In genomic region chr13:38662362-38662761, GRCh38 we compare ENCODE assay signal across 20 cellular contexts. TPM values are rescaled to one million over a fixed set of nuclear protein-coding genes. Genes with fewer than 3 reads are reported as not detected.
DNase-seq lines count a peak whose midpoint lies in the region; ATAC-seq and TF ChIP-seq lines count a peak whose summit lies in the region.
"Had no signal": no experiment of that assay in that cellular context is flagged by ENCODE, and none has a peak within 500 bp of the region (broad histone marks: within the 10 kb centered on the region; RNA-seq: fewer than 3 reads in every experiment).

No MANE protein-coding gene starts in this region.

- H4K20me1 ChIP-seq in IMR-90 (ENCODE audit: insufficient read depth, low read length) = no peaks in the 10 kb centered on the region

- no CpG with 5 or more reads among the region's 2 CpGs for WGBS in IMR-90 (ENCODE audit: extremely low coverage in 2 of 2, insufficient read length in 1 of 2), 2 experiments

- no peak overlapping the region for H2BK15ac ChIP-seq in IMR-90 (ENCODE audit: low read depth, low read length)

- no peak overlapping the region for H2AK9ac ChIP-seq in IMR-90 (replicated peaks; ENCODE audit: low read depth, low read length, poor library complexity)

- no peaks in the 10 kb centered on the region for H3K4me1 Mint-ChIP-seq in activated CD4-positive, alpha-beta memory T cell treated with anti-CD3 and anti-CD28 coated beads, Interleukin-2, amount 10 ng/mL, durations not matched to agents 7 days and 5 days
- H3K4me1 Mint-ChIP-seq: activated B cell treated with CpG ODN at 0.5 μM for 24 hours; CD8-positive, alpha-beta memory T cell had no signal

- H3K27me3 ChIP-seq in A673 (replicated peaks; ENCODE audit: insufficient read depth, low read depth, low read length, poor library complexity) = no peaks in the 10 kb centered on the region
- H3K27me3 ChIP-seq in IMR-90 (ENCODE audit: control insufficient read depth, insufficient read depth, low read length) = no peaks in the 10 kb centered on the region
- no peaks in the 10 kb centered on the region for H3K27me3 ChIP-seq in brain microvascular endothelial cell (replicated peaks)
- H3K27me3 ChIP-seq: colonic mucosa, upper lobe of left lung had no signal

- H3K4me2 ChIP-seq in IMR-90 (ENCODE audit: low read depth, low read length) = no peak overlapping the region

- H2BK120ac ChIP-seq in IMR-90 (ENCODE audit: low read depth, low read length) = no peak overlapping the region

- H3K27me3 Mint-ChIP-seq in activated CD4-positive, alpha-beta memory T cell treated with anti-CD3 and anti-CD28 coated beads, Interleukin-2, amount 10 ng/mL, durations not matched to agents 7 days and 5 days = peaks cover 4% of the 10 kb centered on the region
- H3K27me3 Mint-ChIP-seq: activated B cell treated with CpG ODN at 0.5 μM for 24 hours had no signal

- H3K56ac ChIP-seq in IMR-90 (ENCODE audit: extremely low read depth, insufficient read depth, low read length) = no peak overlapping the region

- H3K23ac ChIP-seq in IMR-90 (ENCODE audit: low read depth, low read length) = no peak overlapping the region

- peak overlapping the region; percentile 49 for H3K27ac ChIP-seq in A673 (ENCODE audit: low read depth, low read length, poor library complexity, severe bottlenecking)
- no peak overlapping the region for H3K27ac ChIP-seq in IMR-90 (ENCODE audit: insufficient read depth, low read length)
- no peak overlapping the region for H3K27ac ChIP-seq in brain microvascular endothelial cell
- H3K27ac ChIP-seq: colonic mucosa, upper lobe of left lung had no signal

- no peak for TF ChIP-seq RAD21 in IMR-90 (IDR thresholded peaks at IDR 0.05; ENCODE audit: low read length)

- H3K9me3 Mint-ChIP-seq in activated CD4-positive, alpha-beta memory T cell treated with anti-CD3 and anti-CD28 coated beads, Interleukin-2, amount 10 ng/mL, durations not matched to agents 7 days and 5 days = no peaks in the 10 kb centered on the region
- H3K9me3 Mint-ChIP-seq: activated B cell treated with CpG ODN at 0.5 μM for 24 hours; activated T-helper 2 cell treated with anti-CD3 and anti-CD28 coated beads, Interferon-gamma antibody, Interleukin-2, Interleukin-4, amounts not matched to agents 10 μg/mL and 5 μg/mL and 100 μg/mL, durations not matched to agents 14 hours and 24 hours and 36 hours; HFFc6; neural crest cell; stimulated activated naive CD8-positive, alpha-beta T cell treated with anti-CD3 and anti-CD28 coated beads, Interleukin-15, Interleukin-2, amounts not matched to agents 100 ng/mL and 50 ng/mL, for 24 hours had no signal

- no peak overlapping the region for H2BK5ac ChIP-seq in IMR-90 (ENCODE audit: low read depth, low read length, poor library complexity, severe bottlenecking)

- BruUV-seq in A673 (replicated peaks; lab: Mats Ljungman, UMichigan) = no TSS peak
- no TSS peak for BruUV-seq in IMR-90 (replicated peaks; lab: Mats Ljungman, UMichigan)

- dilution Hi-C loops in IMR-90 (cut with HindIII; ENCODE audit: low sequenced_read_pairs, unreplicated experiment) = no loop called here

- in situ Hi-C loops in IMR-90 (cut with MboI; ENCODE audit: low sequenced_read_pairs) (no loop called here), brain microvascular endothelial cell (cut with HindIII; ENCODE audit: low pct_ligation_motif_present, low sequenced_read_pairs) (no loop called here)

- H3K9me1 ChIP-seq in IMR-90 (ENCODE audit: insufficient read depth, low read length) = no peaks in the 10 kb centered on the region

- H3K9me3 ChIP-seq in A673 (ENCODE audit: low read depth, low read length, poor library complexity, severe bottlenecking) (no peaks in the 10 kb centered on the region), IMR-90 (ENCODE audit: control insufficient read depth, insufficient read depth, low read length) (no peaks in the 10 kb centered on the region)
- H3K9me3 ChIP-seq: colonic mucosa, upper lobe of left lung had no signal

- H2AFZ ChIP-seq in IMR-90 (replicated peaks; ENCODE audit: low read length, poor library complexity) = no peak overlapping the region

- CTCF ChIA-PET in A673 (lab: Charles Lee) (no interaction called here), IMR-90 (lab: Yijun Ruan, JAX) (no interaction called here)
- CTCF ChIA-PET in activated CD4-positive, alpha-beta memory T cell treated with anti-CD3 and anti-CD28 coated beads, Interleukin-2, amount 10 ng/mL, durations not matched to agents 7 days and 5 days (lab: Charles Lee) = no interaction called here

- H3K14ac ChIP-seq in IMR-90 (replicated peaks; ENCODE audit: low read depth, low read length) = no peak overlapping the region

- intact Hi-C loops in A673 (cut with micrococcal nuclease; ENCODE audit: unreplicated experiment) (loop anchor here (10.0 kb wide), 1 partner anchor 372 kb away; the partner anchor contains the start of genes NHLRC3 and PROSER1), IMR-90 (cut with micrococcal nuclease) (no loop called here)

- H3K4ac ChIP-seq in IMR-90 (ENCODE audit: low read depth, low read length) = no peak overlapping the region

- H3K36me3 Mint-ChIP-seq in activated CD4-positive, alpha-beta memory T cell treated with anti-CD3 and anti-CD28 coated beads, Interleukin-2, amount 10 ng/mL, durations not matched to agents 7 days and 5 days (ENCODE audit: low read depth) = no peaks in the 10 kb centered on the region
- H3K36me3 Mint-ChIP-seq: CD8-positive, alpha-beta memory T cell had no signal

- no peak for TF ChIP-seq POLR2A in IMR-90 (IDR thresholded peaks at IDR 0.05; ENCODE audit: low read depth, low read length)

- H3K4me3 ChIP-seq in A673 (ENCODE audit: low read depth, low read length, poor library complexity, severe bottlenecking) (no peak overlapping the region), IMR-90 (ENCODE audit: insufficient read depth, low read depth, low read length) (no peak overlapping the region), brain microvascular endothelial cell (ENCODE audit: low read depth, low read length) (no peak overlapping the region)
- H3K4me3 ChIP-seq: colonic mucosa, upper lobe of left lung had no signal

- DNase-seq in A673 (ENCODE audit: low spot score) (peak; percentile 96), IMR-90 (peak; percentile 16), brain microvascular endothelial cell (peak; percentile 66), kidney glomerular epithelial cell (lab: John Stamatoyannopoulos, UW) (peak; percentile 7), ureter (ENCODE audit: low spot score) (no peak)
- no peak for DNase-seq in activated CD4-positive, alpha-beta memory T cell treated with anti-CD3 and anti-CD28 coated beads, Interleukin-2, amount 10 ng/mL, durations not matched to agents 7 days and 5 days
- DNase-seq: activated B cell treated with CpG ODN at 0.5 μM for 24 hours; CD8-positive, alpha-beta memory T cell; colonic mucosa; HFFc6; NCI-H2081; NCI-H524 treated with DMSO at 0.1 percent for 48 hours; retina; SIG-M5; upper lobe of left lung had no signal

- ATAC-seq in IMR-90 (ENCODE audit: low read depth) (no peak), GM19035 (IDR thresholded peaks at IDR 0.05; ENCODE audit: unreplicated experiment) (no peak), HG03196 (IDR thresholded peaks at IDR 0.05; ENCODE audit: unreplicated experiment) (no peak)

- peaks cover 77% of the 10 kb centered on the region for H3K4me1 ChIP-seq in A673 (ENCODE audit: insufficient read depth, low read length, poor library complexity, severe bottlenecking)
- no peaks in the 10 kb centered on the region for H3K4me1 ChIP-seq in IMR-90 (ENCODE audit: control insufficient read depth, insufficient read depth, low read length)
- H3K4me1 ChIP-seq: colonic mucosa, upper lobe of left lung had no signal

- POLR2A ChIA-PET in A673 (lab: Charles Lee; ENCODE audit: low non-redundant PET) (no interaction called here), IMR-90 (lab: Charles Lee; ENCODE audit: unreplicated experiment) (no interaction called here)
- POLR2A ChIA-PET in activated CD4-positive, alpha-beta memory T cell treated with anti-CD3 and anti-CD28 coated beads, Interleukin-2, amount 10 ng/mL, durations not matched to agents 7 days and 5 days (lab: Charles Lee) = no interaction called here

- TF ChIP-seq CTCF in A673 (conservative IDR thresholded peaks at IDR 0.05; ENCODE audit: low read depth, low read length) = no peak
- TF ChIP-seq CTCF in IMR-90 (conservative IDR thresholded peaks at IDR 0.05; ENCODE audit: low read depth, low read length) = no peak
- no peak for TF ChIP-seq CTCF in brain microvascular endothelial cell (IDR thresholded peaks at IDR 0.05; ENCODE audit: low read depth, low read length, missing control alignments)

- H4K8ac ChIP-seq in IMR-90 (ENCODE audit: low read depth in 2 of 2, low read length in 2 of 2) = no peak overlapping the region

- H2BK20ac ChIP-seq in IMR-90 (ENCODE audit: low read depth, low read length) = no peak overlapping the region

- H2AK5ac ChIP-seq in IMR-90 (ENCODE audit: low read depth, low read length) = no peak overlapping the region

- H3K36me3 ChIP-seq in A673 (ENCODE audit: insufficient read depth, low read length, poor library complexity, severe bottlenecking) (no peaks in the 10 kb centered on the region), IMR-90 (ENCODE audit: control insufficient read depth, insufficient read depth, low read length) (no peaks in the 10 kb centered on the region), brain microvascular endothelial cell (replicated peaks) (no peaks in the 10 kb centered on the region)
- H3K36me3 ChIP-seq: colonic mucosa, upper lobe of left lung had no signal

- H4K91ac ChIP-seq in IMR-90 (ENCODE audit: insufficient read depth, low read depth, low read length) = no peak overlapping the region

- no peak overlapping the region for H4K5ac ChIP-seq in IMR-90 (ENCODE audit: low read depth, low read length)

- H3K27ac Mint-ChIP-seq in activated CD4-positive, alpha-beta memory T cell treated with anti-CD3 and anti-CD28 coated beads, Interleukin-2, amount 10 ng/mL, durations not matched to agents 7 days and 5 days = no peak overlapping the region
- H3K27ac Mint-ChIP-seq: activated B cell treated with CpG ODN at 0.5 μM for 24 hours; activated T-helper 2 cell treated with anti-CD3 and anti-CD28 coated beads, Interferon-gamma antibody, Interleukin-2, Interleukin-4, amounts not matched to agents 10 μg/mL and 5 μg/mL and 100 μg/mL, durations not matched to agents 14 hours and 24 hours and 36 hours; CD8-positive, alpha-beta memory T cell; HFFc6; stimulated activated naive CD8-positive, alpha-beta T cell treated with anti-CD3 and anti-CD28 coated beads, Interleukin-15, Interleukin-2, amounts not matched to agents 100 ng/mL and 50 ng/mL, for 24 hours had no signal

- H3K79me1 ChIP-seq in IMR-90 (ENCODE audit: low read depth in 1 of 2, low read length in 2 of 2) = no peaks in the 10 kb centered on the region

- H3K18ac ChIP-seq in IMR-90 (ENCODE audit: low read depth, low read length) = no peak overlapping the region

- H3K9ac ChIP-seq in IMR-90 (ENCODE audit: low read depth, low read length) = no peak overlapping the region

- H3K4me3 Mint-ChIP-seq in activated CD4-positive, alpha-beta memory T cell treated with anti-CD3 and anti-CD28 coated beads, Interleukin-2, amount 10 ng/mL, durations not matched to agents 7 days and 5 days = no peak overlapping the region
- H3K4me3 Mint-ChIP-seq: activated B cell treated with CpG ODN at 0.5 μM for 24 hours; CD8-positive, alpha-beta memory T cell; HFFc6; neural crest cell; stimulated activated naive CD8-positive, alpha-beta T cell treated with anti-CD3 and anti-CD28 coated beads, Interleukin-15, Interleukin-2, amounts not matched to agents 100 ng/mL and 50 ng/mL, for 24 hours had no signal

RNA-seq across cellular contexts. Expression of gene FREM2, which starts 24.5 kb away (rescaled TPM):
- total RNA-seq in A673 (2021) (3.8 and 4.5 TPM in 2 replicates), IMR-90 (2012; rRNA removed) (not detected in 2 replicates), ureter (12.4 TPM)
- not detected in 2 replicates for polyA plus RNA-seq in IMR-90 (2012; rRNA removed)
- not detected in 2 replicates for polyA plus RNA-seq in IMR-90 (2012; cell fraction: cytosol; rRNA removed)
- not detected in 2 replicates for polyA plus RNA-seq in IMR-90 (2012; cell fraction: nucleus; rRNA removed; ENCODE audit: low replicate concordance)
- not detected for total RNA-seq in activated CD4-positive, alpha-beta memory T cell treated with anti-CD3 and anti-CD28 coated beads, Interleukin-2, amount 10 ng/mL, durations not matched to agents 7 days and 5 days
- total RNA-seq: activated B cell treated with CpG ODN at 0.5 μM for 24 hours; CD8-positive, alpha-beta memory T cell; HFFc6 had no signal
- polyA plus RNA-seq: CD8-positive, alpha-beta memory T cell had no signal

Comparison
In these comparisons a context has a peak if more than half of its experiments do, and no peak if none do; other contexts are left out.
1. DNase-seq: peak in A673 (single experiment), IMR-90 (single experiment), brain microvascular endothelial cell (single experiment) and kidney glomerular epithelial cell (single experiment); none in ureter (single experiment) and activated CD4-positive, alpha-beta memory T cell treated with anti-CD3 and anti-CD28 coated beads, Interleukin-2, amount 10 ng/mL, durations not matched to agents 7 days and 5 days (single experiment).